ENCODE assay signal across 8 cellular contexts in the genomic region with DNA sequence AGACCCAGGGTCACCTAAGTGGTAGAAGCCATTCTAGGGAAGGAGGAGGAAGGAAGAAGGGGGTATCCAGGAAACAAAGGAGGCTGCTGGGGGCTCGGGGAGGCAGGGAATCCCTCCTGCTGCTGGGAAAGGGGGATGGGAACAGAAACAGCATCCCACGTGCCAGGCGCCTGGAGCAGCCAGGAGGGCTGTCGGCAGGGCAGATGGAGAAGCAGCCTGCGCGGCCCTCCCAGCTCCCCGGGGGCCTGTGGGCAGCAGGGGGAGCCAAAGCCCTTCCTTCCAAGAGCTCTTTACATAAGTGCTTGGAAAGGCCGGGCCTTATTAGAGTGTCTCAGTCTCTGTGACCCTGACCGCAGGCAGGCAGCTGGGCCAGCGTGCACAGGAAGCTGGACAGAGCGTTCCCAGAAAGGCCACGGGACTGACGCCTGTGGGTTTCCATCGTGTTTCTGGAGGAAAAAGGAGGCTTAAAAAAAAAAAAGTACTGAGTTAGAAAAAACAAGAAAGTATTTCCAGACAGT. TPM values are rescaled to one million over a fixed set of nuclear protein-coding genes. Genes with fewer than 3 reads are reported as not detected.
DNase-seq lines count a peak whose midpoint lies in the region; ATAC-seq and TF ChIP-seq lines count a peak whose summit lies in the region.

No MANE protein-coding gene starts in this region.

- H3K4me3 Mint-ChIP-seq in CD14-positive monocyte = peak overlapping the region in 1 of 2 donors; percentile 81
- peak overlapping the region; percentile 31 for H3K4me3 Mint-ChIP-seq in activated CD4-positive, alpha-beta T cell treated with anti-CD3 and anti-CD28 coated beads, Interleukin-2, amount 10 ng/mL, durations not matched to agents 24 days and 14 days

- H3K27ac Mint-ChIP-seq in CD14-positive monocyte = peak overlapping the region in 1 of 7 donors; percentile 17
- H3K27ac Mint-ChIP-seq in activated CD4-positive, alpha-beta T cell treated with anti-CD3 and anti-CD28 coated beads, Interleukin-2, amount 10 ng/mL, durations not matched to agents 24 days and 14 days = peak overlapping the region; percentile 69

- H3K9me3 Mint-ChIP-seq in CD14-positive monocyte = no peaks in the 10 kb centered on the region
- no peaks in the 10 kb centered on the region for H3K9me3 Mint-ChIP-seq in activated CD4-positive, alpha-beta T cell treated with anti-CD3 and anti-CD28 coated beads, Interleukin-2, amount 10 ng/mL, durations not matched to agents 24 days and 14 days

- peak; percentile 80 for TF ChIP-seq CTCF in CD14-positive monocyte (IDR thresholded peaks at IDR 0.05)

- intact Hi-C loops in CD14-positive monocyte (cut with micrococcal nuclease) = no loop called here
- intact Hi-C loops in activated CD4-positive, alpha-beta T cell treated with anti-CD3 and anti-CD28 coated beads, Interleukin-2, amount 10 ng/mL, durations not matched to agents 24 days and 14 days (cut with micrococcal nuclease) = loop anchor here (1.0 kb wide), 1 partner anchor 14 kb away; no protein-coding TSS in a partner anchor
- intact Hi-C loops in left colon (cut with DNase I, micrococcal nuclease) = no loop called here

- H3K27ac ChIP-seq in cingulate gyrus (ENCODE audit: low read depth, low read length) = peak overlapping the region; percentile 97

- H3K27me3 Mint-ChIP-seq in CD14-positive monocyte (ENCODE audit: low read depth in 3 of 3) = peaks cover 6 to 7% (median 6%) of the 10 kb centered on the region in 3 donors
- no peaks in the 10 kb centered on the region for H3K27me3 Mint-ChIP-seq in activated CD4-positive, alpha-beta T cell treated with anti-CD3 and anti-CD28 coated beads, Interleukin-2, amount 10 ng/mL, durations not matched to agents 24 days and 14 days

- peak; percentile 82 for ATAC-seq in left colon
- no peak for ATAC-seq in GM21717 (IDR thresholded peaks at IDR 0.05; ENCODE audit: unreplicated experiment)

- H3K36me3 Mint-ChIP-seq in CD14-positive monocyte = no peaks in the 10 kb centered on the region
- H3K36me3 Mint-ChIP-seq in activated CD4-positive, alpha-beta T cell treated with anti-CD3 and anti-CD28 coated beads, Interleukin-2, amount 10 ng/mL, durations not matched to agents 24 days and 14 days (ENCODE audit: low read depth) = no peaks in the 10 kb centered on the region

- H3K4me1 Mint-ChIP-seq in CD14-positive monocyte = peaks cover 6% of the 10 kb centered on the region
- peaks cover 4% of the 10 kb centered on the region for H3K4me1 Mint-ChIP-seq in activated CD4-positive, alpha-beta T cell treated with anti-CD3 and anti-CD28 coated beads, Interleukin-2, amount 10 ng/mL, durations not matched to agents 24 days and 14 days

- DNase-seq in CD14-positive monocyte (ENCODE audit: low spot score) = peak; percentile 66
- DNase-seq in H4 (ENCODE audit: low spot score) = peak; percentile 97
- DNase-seq in NCI-H460 (ENCODE audit: extremely low read depth, low read depth) = peak; percentile 81
- peak; percentile 93 for DNase-seq in activated CD4-positive, alpha-beta T cell treated with anti-CD3 and anti-CD28 coated beads, Interleukin-2, amount 10 ng/mL, durations not matched to agents 24 days and 14 days
- DNase-seq in left colon = peak; percentile 81 to 89
- peak; percentile 48 to 49 for DNase-seq in stimulated activated CD4-positive, alpha-beta T cell treated with anti-CD3 and anti-CD28 coated beads, Interleukin-1b, Interleukin-23, amount 100 ng/mL, for 1 hour (ENCODE audit: low read depth in 2 of 2)

RNA-seq across cellular contexts. Expression of a gene that starts 24.8 kb away (rescaled TPM):
- under 1 TPM in 1 of 2 donors, not detected in 1; 0.07 TPM for polyA plus RNA-seq in CD14-positive monocyte
- 53.2 and 104 TPM in 2 replicates for total RNA-seq in H4 (2014; rRNA removed; shearing (Covaris generic))
- 9.8 and 10.4 TPM in 2 replicates for total RNA-seq in NCI-H460 (2014; rRNA removed; shearing (Covaris generic))
- 5.7 and 11.4 TPM in 2 replicates for polyA plus RNA-seq in NCI-H460 (2014; cell fraction: nucleus; rRNA removed)
- 0.49 and 0.88 TPM in 2 replicates for total RNA-seq in activated CD4-positive, alpha-beta T cell treated with anti-CD3 and anti-CD28 coated beads, Interleukin-2, amount 10 ng/mL, durations not matched to agents 24 days and 14 days
- total RNA-seq in left colon = 1 to 10 TPM; 2.0 to 2.5 TPM

RNA-seq across cellular contexts. Expression of a gene that starts 41.0 kb away (rescaled TPM):
- 1 to 10 TPM; 3.8 to 4.7 TPM for polyA plus RNA-seq in CD14-positive monocyte
- total RNA-seq in H4 (2014; rRNA removed; shearing (Covaris generic)) = 5.2 and 6.7 TPM in 2 replicates
- 4.3 and 6.3 TPM in 2 replicates for total RNA-seq in NCI-H460 (2014; rRNA removed; shearing (Covaris generic))
- 9.4 and 10.7 TPM in 2 replicates for polyA plus RNA-seq in NCI-H460 (2014; cell fraction: nucleus; rRNA removed)
- total RNA-seq in activated CD4-positive, alpha-beta T cell treated with anti-CD3 and anti-CD28 coated beads, Interleukin-2, amount 10 ng/mL, durations not matched to agents 24 days and 14 days = 10.3 and 10.6 TPM in 2 replicates
- total RNA-seq in left colon = 10 to 100 TPM; 10.9 to 15.4 TPM

RNA-seq across cellular contexts. Expression of a gene that starts 43.4 kb away (rescaled TPM):
- 10 to 100 TPM; 13.1 to 20.6 TPM for polyA plus RNA-seq in CD14-positive monocyte
- 19.0 and 20.0 TPM in 2 replicates for total RNA-seq in H4 (2014; rRNA removed; shearing (Covaris generic))
- total RNA-seq in NCI-H460 (2014; rRNA removed; shearing (Covaris generic)) = 9.6 and 10.1 TPM in 2 replicates
- 26.1 and 35.9 TPM in 2 replicates for polyA plus RNA-seq in NCI-H460 (2014; cell fraction: nucleus; rRNA removed)
- total RNA-seq in activated CD4-positive, alpha-beta T cell treated with anti-CD3 and anti-CD28 coated beads, Interleukin-2, amount 10 ng/mL, durations not matched to agents 24 days and 14 days = 61.3 and 64.2 TPM in 2 replicates
- total RNA-seq in left colon = 10 to 100 TPM; 26.6 to 28.5 TPM
